Comparison of ENCODE assay signal across 20 cellular contexts in genomic region chr5:114097570-114097969, GRCh38.
"Had no signal": no experiment of that assay in that cellular context is flagged by ENCODE, and none has a peak within 500 bp of the region (broad histone marks: within the 10 kb centered on the region; RNA-seq: fewer than 3 reads in every experiment).

No MANE protein-coding gene starts in this region.

- H3K36me3 ChIP-seq: adrenal gland, cardiac muscle cell, ovary, sigmoid colon, spleen, upper lobe of left lung had no signal

- H3K9me3 Mint-ChIP-seq: activated naive CD4-positive, alpha-beta T cell treated with anti-CD3 and anti-CD28 coated beads, Interleukin-2, amount 50 U/mL, for 24 hours had no signal

- H3K27ac ChIP-seq: adrenal gland, cardiac muscle cell, ovary, sigmoid colon, spleen, testis, upper lobe of left lung had no signal

- H3K4me3 ChIP-seq: adrenal gland, cardiac muscle cell, lung, ovary, sigmoid colon, spleen, testis, upper lobe of left lung had no signal

- H3K9me3 ChIP-seq: adrenal gland, sigmoid colon, testis had no signal

- H3K27ac Mint-ChIP-seq: activated CD4-positive, alpha-beta memory T cell treated with anti-CD3 and anti-CD28 coated beads for 36 hours; activated CD4-positive, alpha-beta T cell treated with anti-CD3 and anti-CD28 coated beads for 36 hours; activated CD8-positive, alpha-beta memory T cell treated with anti-CD3 and anti-CD28 coated beads, Interleukin-2, amount 10 ng/mL, durations not matched to agents 7 days and 5 days; activated naive CD4-positive, alpha-beta T cell treated with anti-CD3 and anti-CD28 coated beads, Interleukin-2, amount 50 U/mL, for 24 hours; activated T-cell treated with anti-CD3 and anti-CD28 coated beads, Interleukin-2, amount 50 U/mL, for 24 hours; naive B cell; stimulated activated naive CD8-positive, alpha-beta T cell treated with anti-CD3 and anti-CD28 coated beads, Interleukin-15, amount 100 ng/mL, for 72 hours had no signal

- H3K36me3 Mint-ChIP-seq: activated CD4-positive, alpha-beta memory T cell treated with anti-CD3 and anti-CD28 coated beads for 36 hours; activated CD8-positive, alpha-beta memory T cell treated with anti-CD3 and anti-CD28 coated beads, Interleukin-2, amount 10 ng/mL, durations not matched to agents 7 days and 5 days; activated naive CD4-positive, alpha-beta T cell treated with anti-CD3 and anti-CD28 coated beads, Interleukin-2, amount 50 U/mL, for 24 hours had no signal

- DNase-seq: activated CD4-positive, alpha-beta memory T cell treated with anti-CD3 and anti-CD28 coated beads for 36 hours; activated CD4-positive, alpha-beta T cell treated with anti-CD3 and anti-CD28 coated beads for 36 hours; activated CD8-positive, alpha-beta memory T cell treated with anti-CD3 and anti-CD28 coated beads, Interleukin-2, amount 10 ng/mL, durations not matched to agents 7 days and 5 days; activated effector memory CD4-positive, alpha-beta T cell treated with anti-CD3 and anti-CD28 coated beads, Interleukin-2, amount 50 U/mL, for 16 hours; activated T-cell treated with anti-CD3 and anti-CD28 coated beads, Interleukin-2, amount 50 U/mL, for 24 hours; adrenal gland; foreskin fibroblast; islet precursor cell; naive B cell; ovary; sigmoid colon; spleen; stimulated activated naive CD8-positive, alpha-beta T cell treated with anti-CD3 and anti-CD28 coated beads, Interleukin-15, amount 100 ng/mL, for 72 hours; T-helper 1 cell; T1000; testis; upper lobe of left lung had no signal

- H3K27me3 ChIP-seq: adrenal gland, cardiac muscle cell, ovary, sigmoid colon, spleen, testis, upper lobe of left lung had no signal

- H3K4me3 Mint-ChIP-seq: activated CD4-positive, alpha-beta memory T cell treated with anti-CD3 and anti-CD28 coated beads for 36 hours; activated CD4-positive, alpha-beta T cell treated with anti-CD3 and anti-CD28 coated beads for 36 hours; activated CD8-positive, alpha-beta memory T cell treated with anti-CD3 and anti-CD28 coated beads, Interleukin-2, amount 10 ng/mL, durations not matched to agents 7 days and 5 days; activated naive CD4-positive, alpha-beta T cell treated with anti-CD3 and anti-CD28 coated beads, Interleukin-2, amount 50 U/mL, for 24 hours; activated T-cell treated with anti-CD3 and anti-CD28 coated beads, Interleukin-2, amount 50 U/mL, for 24 hours; naive B cell; stimulated activated naive CD8-positive, alpha-beta T cell treated with anti-CD3 and anti-CD28 coated beads, Interleukin-15, amount 100 ng/mL, for 72 hours had no signal

- H3K4me1 Mint-ChIP-seq: activated CD4-positive, alpha-beta T cell treated with anti-CD3 and anti-CD28 coated beads for 36 hours; activated CD8-positive, alpha-beta memory T cell treated with anti-CD3 and anti-CD28 coated beads, Interleukin-2, amount 10 ng/mL, durations not matched to agents 7 days and 5 days; activated naive CD4-positive, alpha-beta T cell treated with anti-CD3 and anti-CD28 coated beads, Interleukin-2, amount 50 U/mL, for 24 hours; naive B cell; stimulated activated naive CD8-positive, alpha-beta T cell treated with anti-CD3 and anti-CD28 coated beads, Interleukin-15, amount 100 ng/mL, for 72 hours had no signal

- H3K27me3 Mint-ChIP-seq: activated CD4-positive, alpha-beta memory T cell treated with anti-CD3 and anti-CD28 coated beads for 36 hours; activated CD4-positive, alpha-beta T cell treated with anti-CD3 and anti-CD28 coated beads for 36 hours; activated CD8-positive, alpha-beta memory T cell treated with anti-CD3 and anti-CD28 coated beads, Interleukin-2, amount 10 ng/mL, durations not matched to agents 7 days and 5 days; activated naive CD4-positive, alpha-beta T cell treated with anti-CD3 and anti-CD28 coated beads, Interleukin-2, amount 50 U/mL, for 24 hours; activated T-cell treated with anti-CD3 and anti-CD28 coated beads, Interleukin-2, amount 50 U/mL, for 24 hours; stimulated activated naive CD8-positive, alpha-beta T cell treated with anti-CD3 and anti-CD28 coated beads, Interleukin-15, amount 100 ng/mL, for 72 hours had no signal

- H3K4me1 ChIP-seq: adrenal gland, sigmoid colon, spleen, testis, upper lobe of left lung had no signal

- ATAC-seq: activated CD4-positive, alpha-beta T cell treated with anti-CD3 and anti-CD28 coated beads for 36 hours; activated CD8-positive, alpha-beta memory T cell treated with anti-CD3 and anti-CD28 coated beads, Interleukin-2, amount 10 ng/mL, durations not matched to agents 7 days and 5 days; stimulated activated naive CD8-positive, alpha-beta T cell treated with anti-CD3 and anti-CD28 coated beads, Interleukin-15, amount 100 ng/mL, for 72 hours had no signal
